Comparison of ENCODE assay signal across 8 cellular contexts in the genomic region with DNA sequence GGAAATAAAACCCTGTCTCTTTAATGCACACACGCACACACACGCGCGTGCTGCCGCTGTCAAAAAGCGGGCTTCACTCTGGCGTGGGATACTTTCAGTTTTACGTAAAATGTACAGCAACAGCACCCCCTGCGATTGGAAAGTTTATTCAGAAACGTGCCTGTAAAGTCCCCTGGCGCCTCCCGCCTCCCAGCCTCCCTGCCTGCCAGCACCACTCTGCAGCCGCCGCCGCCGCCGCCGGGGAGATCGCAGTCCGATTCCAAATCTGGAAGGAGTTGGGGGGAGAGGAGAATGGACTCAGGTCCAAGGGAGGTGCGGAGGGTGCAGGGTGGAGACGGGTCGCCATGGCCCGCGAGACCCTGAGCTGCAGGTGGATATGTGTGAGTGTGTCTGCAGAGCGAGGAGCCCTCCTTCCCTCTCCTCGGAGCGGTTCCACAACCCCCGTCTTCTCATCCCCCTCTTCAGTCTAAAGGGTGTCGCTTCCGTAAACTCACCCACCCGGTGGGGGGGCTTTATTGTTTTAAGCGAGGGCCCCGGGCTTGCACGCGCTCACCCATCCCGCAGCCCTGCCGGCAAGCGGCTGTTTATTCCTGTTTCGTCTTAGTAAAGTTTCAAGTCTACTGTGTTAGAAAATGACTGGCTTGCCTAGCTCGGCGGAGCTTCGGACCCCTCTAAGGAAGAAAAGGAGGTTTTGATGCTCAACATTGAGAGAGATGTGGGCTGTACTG.
DNase-seq lines count a peak whose midpoint lies in the region; ATAC-seq lines count a peak whose summit lies in the region.

No MANE protein-coding gene starts in this region.

- peaks cover 56% of the 10 kb centered on the region for H3K27me3 ChIP-seq in neuron (ENCODE audit: insufficient read depth, low read length)

- DNase-seq in COLO668 (lab: John Stamatoyannopoulos, UW; ENCODE audit: unreplicated experiment): peak; percentile 72
- peak; percentile 84 for DNase-seq in NCI-H82 (lab: John Stamatoyannopoulos, UW)
- peak; percentile 76 for DNase-seq in activated CD8-positive, alpha-beta memory T cell treated with anti-CD3 and anti-CD28 coated beads, Interleukin-2, amount 50 U/mL, for 48 hours
- peak; percentile 21 for DNase-seq in fibroblast of gingiva (ENCODE audit: low read depth)
- no peak for DNase-seq in epidermal melanocyte (ENCODE audit: insufficient read length, low spot score)

- peaks cover 29% of the 10 kb centered on the region for H3K4me1 ChIP-seq in neuron (ENCODE audit: insufficient read depth, low read length)

- H2AFZ ChIP-seq in neuron (ENCODE audit: low read depth, low read length): peak overlapping the region; percentile 94

- peak; percentile 47 for ATAC-seq in GM19035 (IDR thresholded peaks at IDR 0.05; ENCODE audit: unreplicated experiment)
- peak; percentile 29 for ATAC-seq in HG03280 (IDR thresholded peaks at IDR 0.05; ENCODE audit: unreplicated experiment)

- no peaks in the 10 kb centered on the region for H3K9me3 ChIP-seq in neuron (ENCODE audit: low read length)

- no peaks in the 10 kb centered on the region for H3K36me3 ChIP-seq in neuron (ENCODE audit: insufficient read depth, low read length)

- H3K4me3 ChIP-seq in neuron (ENCODE audit: low read length): peak overlapping the region; percentile 67
